ENCODE assay signal across 2 cellular contexts in genomic region chr3:61571516-61572336, GRCh38.
TF ChIP-seq lines count a peak whose summit lies in the region.

No MANE protein-coding gene starts in this region.

TF ChIP-seq in SK-N-SH, 30 proteins besides CTCF, POLR2A, EP300 and RAD21 (continued from another document):
- TF ChIP-seq RCOR1 (IDR thresholded peaks at IDR 0.05; ENCODE audit: low read length) (no peak), TAF1 (IDR thresholded peaks at IDR 0.05; ENCODE audit: borderline replicate concordance, low read depth, low read length) (no peak)

TF ChIP-seq in SK-N-SH treated with all-trans-retinoic acid at 6 μM for 48 hours, 23 proteins besides CTCF, POLR2A, EP300 and RAD21 (continued from another document):
- TF ChIP-seq POU6F1 (CRISPR knock-in tag; IDR thresholded peaks at IDR 0.05; ENCODE audit: borderline replicate concordance, low read depth) (no peak), ZNF565 (CRISPR knock-in tag; conservative IDR thresholded peaks at IDR 0.05; ENCODE audit: low read depth) (no peak), SNAI2 (CRISPR knock-in tag; IDR thresholded peaks at IDR 0.05) (no peak), ZNF70 (CRISPR knock-in tag; IDR thresholded peaks at IDR 0.05) (no peak), TSHZ2 (CRISPR knock-in tag; IDR thresholded peaks at IDR 0.05) (no peak), ZFP3 (CRISPR knock-in tag; IDR thresholded peaks at IDR 0.05) (no peak), ESRRG (CRISPR knock-in tag; IDR thresholded peaks at IDR 0.05) (no peak), CREB5 (CRISPR knock-in tag; IDR thresholded peaks at IDR 0.05; ENCODE audit: low read depth) (no peak), PPARA (CRISPR knock-in tag; IDR thresholded peaks at IDR 0.05; ENCODE audit: borderline replicate concordance) (no peak), GLIS3 (CRISPR knock-in tag; IDR thresholded peaks at IDR 0.05) (no peak)
